ENCODE assay signal across 26 cellular contexts in genomic region chr6:17858576-17858975, GRCh38.
A peak's percentile ranks its signal among the peaks of the same experiment; 100 is the strongest.
DNase-seq lines count a peak whose midpoint lies in the region; ATAC-seq and TF ChIP-seq lines count a peak whose summit lies in the region.
"Had no signal": no experiment of that assay in that cellular context is flagged by ENCODE, and none has a peak within 500 bp of the region (broad histone marks: within the 10 kb centered on the region; RNA-seq: fewer than 3 reads in every experiment).

No MANE protein-coding gene starts in this region.

- H3K4me3 Mint-ChIP-seq in nephron progenitor cell: no peak overlapping the region
- no peak overlapping the region for H3K4me3 Mint-ChIP-seq in activated CD4-positive, alpha-beta T cell treated with anti-CD3 and anti-CD28 coated beads for 36 hours
- H3K4me3 Mint-ChIP-seq in progenitor cell of endocrine pancreas (ENCODE audit: low read depth): no peak overlapping the region
- H3K4me3 Mint-ChIP-seq: B cell; CD4-positive, alpha-beta memory T cell; CD4-positive, CD25-positive, alpha-beta regulatory T cell; CD8-positive, alpha-beta memory T cell had no signal

- H3K27me3 Mint-ChIP-seq in nephron progenitor cell (ENCODE audit: low read depth, poor library complexity) (peaks cover 3% of the 10 kb centered on the region), progenitor cell of endocrine pancreas (no peaks in the 10 kb centered on the region)
- peaks cover 1% of the 10 kb centered on the region for H3K27me3 Mint-ChIP-seq in activated CD4-positive, alpha-beta T cell treated with anti-CD3 and anti-CD28 coated beads for 36 hours
- H3K27me3 Mint-ChIP-seq: B cell had no signal

- POLR2A ChIA-PET in activated CD4-positive, alpha-beta T cell treated with anti-CD3 and anti-CD28 coated beads for 36 hours (lab: Charles Lee): no interaction called here

- H3K27ac ChIP-seq in left lung (peak overlapping the region in 1 of 2 donors; percentile 58), lower lobe of right lung (no peak overlapping the region), upper lobe of right lung (no peak overlapping the region)
- H3K27ac ChIP-seq: BLaER1 treated with 17β-estradiol and CSF1 and Interleukin-3, amounts not matched to agents 10 nM and 100 nM; C4-2B had no signal

- H3K9me3 Mint-ChIP-seq in nephron progenitor cell (peaks cover 3% of the 10 kb centered on the region), progenitor cell of endocrine pancreas (ENCODE audit: low read depth) (no peaks in the 10 kb centered on the region)
- H3K9me3 Mint-ChIP-seq in activated CD4-positive, alpha-beta T cell treated with anti-CD3 and anti-CD28 coated beads for 36 hours (ENCODE audit: low read depth): no peaks in the 10 kb centered on the region
- H3K9me3 Mint-ChIP-seq: CD4-positive, alpha-beta memory T cell; CD4-positive, CD25-positive, alpha-beta regulatory T cell; CD8-positive, alpha-beta memory T cell had no signal

- CTCF ChIA-PET in activated CD4-positive, alpha-beta T cell treated with anti-CD3 and anti-CD28 coated beads for 36 hours (lab: Charles Lee): interaction anchor here (0.7 kb wide), 1 partner anchor 31 kb away, joined by 3 read pairs; no protein-coding TSS in a partner anchor

- H3K4me1 Mint-ChIP-seq in nephron progenitor cell (no peaks in the 10 kb centered on the region), progenitor cell of endocrine pancreas (ENCODE audit: low read depth) (no peaks in the 10 kb centered on the region)
- H3K4me1 Mint-ChIP-seq in activated CD4-positive, alpha-beta T cell treated with anti-CD3 and anti-CD28 coated beads for 36 hours: no peaks in the 10 kb centered on the region
- H3K4me1 Mint-ChIP-seq: B cell; CD4-positive, alpha-beta memory T cell; CD4-positive, CD25-positive, alpha-beta regulatory T cell; CD8-positive, alpha-beta memory T cell had no signal

- ATAC-seq in left lung (peak; percentile 91), lower lobe of right lung (peak; percentile 61 to 80), upper lobe of right lung (peak; percentile 73), HG03571 (IDR thresholded peaks at IDR 0.05; ENCODE audit: unreplicated experiment) (no peak)
- no peak for ATAC-seq in activated CD4-positive, alpha-beta T cell treated with anti-CD3 and anti-CD28 coated beads for 36 hours
- ATAC-seq: GM12878 had no signal

- peaks cover 0 to 11% of the 10 kb centered on the region in 2 donors for H3K36me3 ChIP-seq in left lung
- peaks cover 12% of the 10 kb centered on the region for H3K36me3 ChIP-seq in lower lobe of right lung
- peaks cover 18% of the 10 kb centered on the region for H3K36me3 ChIP-seq in upper lobe of right lung

- H3K4me1 ChIP-seq in left lung (no peaks in the 10 kb centered on the region), lower lobe of right lung (peaks cover 7% of the 10 kb centered on the region), upper lobe of right lung (peaks cover 6% of the 10 kb centered on the region)
- H3K4me1 ChIP-seq: BLaER1 treated with 17β-estradiol and CSF1 and Interleukin-3, amounts not matched to agents 10 nM and 100 nM had no signal

- H3K4me3 ChIP-seq in left lung: no peak overlapping the region
- H3K4me3 ChIP-seq in lower lobe of right lung: no peak overlapping the region
- no peak overlapping the region for H3K4me3 ChIP-seq in upper lobe of right lung
- H3K4me3 ChIP-seq: BLaER1 treated with 17β-estradiol and CSF1 and Interleukin-3, amounts not matched to agents 10 nM and 100 nM; GM12878 had no signal

- TF ChIP-seq CTCF in left lung (IDR thresholded peaks at IDR 0.05): no peak
- no peak for TF ChIP-seq CTCF in lower lobe of right lung (IDR thresholded peaks at IDR 0.05)
- no peak for TF ChIP-seq CTCF in nephron progenitor cell (IDR thresholded peaks at IDR 0.05)
- no peak for TF ChIP-seq CTCF in upper lobe of right lung (IDR thresholded peaks at IDR 0.05)
- TF ChIP-seq CTCF in progenitor cell of endocrine pancreas (IDR thresholded peaks at IDR 0.05; ENCODE audit: unreplicated experiment): no peak

- H3K27me3 ChIP-seq in left lung (no peaks in the 10 kb centered on the region), lower lobe of right lung (ENCODE audit: low read depth) (no peaks in the 10 kb centered on the region), upper lobe of right lung (no peaks in the 10 kb centered on the region)
- H3K27me3 ChIP-seq: BLaER1 treated with 17β-estradiol and CSF1 and Interleukin-3, amounts not matched to agents 10 nM and 100 nM had no signal

- no peaks in the 10 kb centered on the region for H3K9me3 ChIP-seq in left lung
- H3K9me3 ChIP-seq in lower lobe of right lung: no peaks in the 10 kb centered on the region
- no peaks in the 10 kb centered on the region for H3K9me3 ChIP-seq in upper lobe of right lung

- H3K27ac Mint-ChIP-seq in nephron progenitor cell (peak overlapping the region; percentile 51), progenitor cell of endocrine pancreas (no peak overlapping the region)
- no peak overlapping the region for H3K27ac Mint-ChIP-seq in activated CD4-positive, alpha-beta T cell treated with anti-CD3 and anti-CD28 coated beads for 36 hours
- H3K27ac Mint-ChIP-seq: B cell; CD4-positive, alpha-beta memory T cell; CD4-positive, CD25-positive, alpha-beta regulatory T cell; CD8-positive, alpha-beta memory T cell had no signal

- intact Hi-C loops in left lung (cut with DNase I) (no loop called here), lower lobe of right lung (cut with DNase I) (no loop called here), upper lobe of right lung (cut with DNase I) (no loop called here)
- intact Hi-C loops in activated CD4-positive, alpha-beta T cell treated with anti-CD3 and anti-CD28 coated beads for 36 hours (cut with DNase I, micrococcal nuclease): no loop called here

- DNase-seq in left lung (peak in 1 of 2 donors; percentile 65), lower lobe of right lung (no peak), nephron progenitor cell (no peak), upper lobe of right lung (no peak), AG08396 (ENCODE audit: low spot score) (no peak), progenitor cell of endocrine pancreas (ENCODE audit: low spot score, unreplicated experiment) (no peak)
- DNase-seq in activated CD4-positive, alpha-beta T cell treated with anti-CD3 and anti-CD28 coated beads for 36 hours: no peak
- DNase-seq: 8988T; ACHN; AML-193; CD4-positive, alpha-beta memory T cell; CD4-positive, CD25-positive, alpha-beta regulatory T cell; CD8-positive, alpha-beta memory T cell; COR-L47; DMS 273 treated with DMSO at 0.1 percent for 48 hours; DMS153; DMS53; DMS79; DND-41; EL; GDM1 had no signal

- H3K36me3 Mint-ChIP-seq in nephron progenitor cell (ENCODE audit: low read depth) (no peaks in the 10 kb centered on the region), progenitor cell of endocrine pancreas (ENCODE audit: insufficient read depth) (peaks cover 1% of the 10 kb centered on the region)
- H3K36me3 Mint-ChIP-seq in activated CD4-positive, alpha-beta T cell treated with anti-CD3 and anti-CD28 coated beads for 36 hours (ENCODE audit: low read depth): no peaks in the 10 kb centered on the region
- H3K36me3 Mint-ChIP-seq: CD4-positive, alpha-beta memory T cell; CD4-positive, CD25-positive, alpha-beta regulatory T cell; CD8-positive, alpha-beta memory T cell had no signal

Comparison
In these comparisons a context has a peak if more than half of its experiments do, and no peak if none do; other contexts are left out.
1. ATAC-seq: peak in left lung (single experiment), lower lobe of right lung (2 of 2) and upper lobe of right lung (single experiment); none in HG03571 (single experiment) and activated CD4-positive, alpha-beta T cell treated with anti-CD3 and anti-CD28 coated beads for 36 hours (single experiment).